ENCODE assay signal across 30 cellular contexts in the genomic region with DNA sequence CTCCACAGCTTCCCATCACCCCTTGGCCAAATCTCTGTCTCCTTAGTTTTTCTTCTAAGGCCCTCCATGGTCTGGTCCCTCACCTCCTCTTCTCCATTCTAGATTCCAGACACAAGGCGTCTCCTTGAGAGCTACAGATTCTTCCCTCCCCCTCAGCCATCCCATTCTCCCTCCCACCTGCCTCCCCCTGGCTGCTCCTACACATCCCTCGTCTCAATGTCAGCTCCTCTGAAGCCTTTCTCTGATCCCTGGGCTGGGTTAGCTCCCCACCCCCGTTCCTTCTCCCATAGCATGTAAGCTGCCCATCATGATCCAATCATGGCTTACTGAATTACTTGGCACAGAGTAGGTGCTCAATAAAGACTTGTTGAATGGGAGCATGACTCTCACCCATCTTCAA.
"Had no signal": no experiment of that assay in that cellular context is flagged by ENCODE, and none has a peak within 500 bp of the region (broad histone marks: within the 10 kb centered on the region; RNA-seq: fewer than 3 reads in every experiment).

No MANE protein-coding gene starts in this region.

- H3K36me3 ChIP-seq: colonic mucosa, esophagus squamous epithelium, left lung, ovary, sigmoid colon, tibial nerve, upper lobe of left lung had no signal

- H3K27me3 Mint-ChIP-seq: dendritic cell treated with granulocyte-macrophage colony-stimulating factor and Interleukin-4, amounts not matched to agents 40 ng/mL and 50 ng/mL, for 4 days had no signal

- H3K36me3 Mint-ChIP-seq: natural killer cell had no signal

- H3K27ac Mint-ChIP-seq: natural killer cell had no signal

- ATAC-seq: heart right ventricle; left cardiac atrium; left lung; natural killer cell; psoas muscle; right cardiac atrium; stimulated activated effector memory CD8-positive, alpha-beta T cell treated with anti-CD3 and anti-CD28 coated beads, Interleukin-12 subunit alpha, Interleukin-12 subunit beta, amount 100 ng/mL, for 72 hours had no signal

- H3K4me3 Mint-ChIP-seq: dendritic cell treated with granulocyte-macrophage colony-stimulating factor and Interleukin-4, amounts not matched to agents 40 ng/mL and 50 ng/mL, for 4 days; natural killer cell; stimulated activated effector memory CD8-positive, alpha-beta T cell treated with anti-CD3 and anti-CD28 coated beads, Interleukin-12 subunit alpha, Interleukin-12 subunit beta, amount 100 ng/mL, for 72 hours had no signal

- H3K27ac ChIP-seq: colonic mucosa, esophagus squamous epithelium, heart right ventricle, left lung, ovary, psoas muscle, sigmoid colon, thoracic aorta, tibial nerve, upper lobe of left lung had no signal

- H3K4me3 ChIP-seq: colonic mucosa, esophagus squamous epithelium, heart right ventricle, left lung, ovary, psoas muscle, sigmoid colon, thoracic aorta, tibial nerve, upper lobe of left lung had no signal

- DNase-seq: colonic mucosa; effector CD8-positive, alpha-beta T cell; erythroblast; esophagus squamous epithelium; foreskin melanocyte; glutamatergic neuron; heart right ventricle; hippocampal formation; left cardiac atrium; left lung; mesendoderm; midbrain; natural killer cell; occipital lobe; ovary; posterior cingulate gyrus; psoas muscle; right cardiac atrium; sigmoid colon; stimulated activated CD4-positive, alpha-beta T cell treated with anti-CD3 and anti-CD28 coated beads, Interleukin-2, amount 100 ng/mL, for 24 hours; stimulated activated CD4-positive, alpha-beta T cell treated with anti-CD3 and anti-CD28 coated beads, Interleukin-4, amount 100 ng/mL, for 24 hours; stimulated activated naive CD4-positive, alpha-beta T cell treated with Interleukin-2 at 50 U/mL for 16 hours; substantia nigra; upper lobe of left lung had no signal

- H3K27me3 ChIP-seq: colonic mucosa, esophagus squamous epithelium, heart right ventricle, left lung, ovary, sigmoid colon, tibial nerve, upper lobe of left lung had no signal

- H3K9me3 ChIP-seq: colonic mucosa, esophagus squamous epithelium, heart right ventricle, left lung, ovary, psoas muscle, sigmoid colon, thoracic aorta, tibial nerve, upper lobe of left lung had no signal

- H3K4me1 ChIP-seq: colonic mucosa, left lung, sigmoid colon, upper lobe of left lung had no signal

- H3K9me3 Mint-ChIP-seq: dendritic cell treated with granulocyte-macrophage colony-stimulating factor and Interleukin-4, amounts not matched to agents 40 ng/mL and 50 ng/mL, for 4 days; natural killer cell had no signal

- FAIRE-seq: islet of Langerhans, urothelium cell line had no signal
